ENCODE assay signal across 2 cellular contexts in genomic region chr16:70484867-70485266, GRCh38.
TF ChIP-seq lines count a peak whose summit lies in the region.

No MANE protein-coding gene starts in this region.

TF ChIP-seq in A549, 52 proteins besides CTCF, POLR2A, EP300 and RAD21:
- TF ChIP-seq HDAC2 (IDR thresholded peaks at IDR 0.05) = 0 out of 2 replicates have a peak, but pooled peaks have one; percentile 58
- peak; percentile 67; the same call in 1 of the 2 replicates for TF ChIP-seq CHD4 (IDR thresholded peaks at IDR 0.05; ENCODE audit: borderline replicate concordance)
- TF ChIP-seq TFCP2L1 (CRISPR knock-in tag; IDR thresholded peaks at IDR 0.05) = no peak

TF ChIP-seq in K562, 482 proteins besides CTCF, POLR2A, EP300 and RAD21:
- TF ChIP-seq ETV6 (IDR thresholded peaks at IDR 0.05; ENCODE audit: borderline replicate concordance in 1 of 2, low read depth in 2 of 2, low read length in 1 of 2) (no peak), ETV6 (CRISPR knock-in tag; IDR thresholded peaks at IDR 0.05; ENCODE audit: borderline replicate concordance) (no peak), ZNF253 (CRISPR knock-in tag; conservative IDR thresholded peaks at IDR 0.05) (no peak), GTF2E2 (tag; IDR thresholded peaks at IDR 0.05) (no peak), ZNF121 (CRISPR knock-in tag; conservative IDR thresholded peaks at IDR 0.05) (peak; percentile 46; the same call in 1 of the 2 replicates), CREB3L1 (IDR thresholded peaks at IDR 0.05; ENCODE audit: borderline replicate concordance, low read depth) (no peak), TOE1 (IDR thresholded peaks at IDR 0.05; ENCODE audit: borderline replicate concordance) (no peak), TOE1 (CRISPR knock-in tag; IDR thresholded peaks at IDR 0.05; ENCODE audit: borderline replicate concordance, low read depth) (no peak), ZNF41 (CRISPR knock-in tag; conservative IDR thresholded peaks at IDR 0.05) (no peak), ZNF12 (CRISPR knock-in tag; IDR thresholded peaks at IDR 0.05) (no peak), THRAP3 (IDR thresholded peaks at IDR 0.05; ENCODE audit: borderline replicate concordance) (no peak), ZNF609 (CRISPR knock-in tag; IDR thresholded peaks at IDR 0.05; ENCODE audit: borderline replicate concordance) (no peak), ZBTB26 (CRISPR knock-in tag; IDR thresholded peaks at IDR 0.05) (no peak), ZSCAN29 (IDR thresholded peaks at IDR 0.05) (no peak), ZNF197 (CRISPR knock-in tag; IDR thresholded peaks at IDR 0.05; ENCODE audit: low read depth) (no peak), MTA2 (IDR thresholded peaks at IDR 0.05; ENCODE audit: low read depth) (no peak), BCOR (IDR thresholded peaks at IDR 0.05) (peak; percentile 75), E2F8 (IDR thresholded peaks at IDR 0.05; ENCODE audit: low read depth, partially characterized antibody) (no peak), CC2D1A (IDR thresholded peaks at IDR 0.05) (no peak), KAT2B (IDR thresholded peaks at IDR 0.05; ENCODE audit: low read depth, low read length) (no peak), MBD1 (CRISPR knock-in tag; IDR thresholded peaks at IDR 0.05) (no peak), KDM1A (IDR thresholded peaks at IDR 0.05) (peak; percentile 66 to 73; a peak in 3 of 4 replicates), CGGBP1 (CRISPR knock-in tag; IDR thresholded peaks at IDR 0.05) (no peak), ADNP (tag; IDR thresholded peaks at IDR 0.05) (peak; percentile 77; the same call in 1 of the 2 replicates), RBM25 (IDR thresholded peaks at IDR 0.05; ENCODE audit: low read depth, low read length, severe bottlenecking) (peak; percentile 79), EHMT2 (IDR thresholded peaks at IDR 0.05) (no peak), PCBP2 (IDR thresholded peaks at IDR 0.05; ENCODE audit: low read depth, low read length, poor library complexity, severe bottlenecking) (no peak), RERE (CRISPR knock-in tag; IDR thresholded peaks at IDR 0.05; ENCODE audit: borderline replicate concordance) (no peak), SREBF2 (CRISPR knock-in tag; IDR thresholded peaks at IDR 0.05) (no peak), FOXA3 (CRISPR knock-in tag; conservative IDR thresholded peaks at IDR 0.05 in 1 of 2, IDR thresholded peaks at IDR 0.05 in 1 of 2) (no peak), KAT8 (IDR thresholded peaks at IDR 0.05; ENCODE audit: low read depth) (no peak), RCOR1 (IDR thresholded peaks at IDR 0.05; ENCODE audit: borderline replicate concordance in 1 of 2, low read depth in 2 of 2, low read length in 2 of 2) (0 out of 4 replicates have a peak, but pooled peaks of 1 of the 2 experiments have one; percentile 13)
